Comparison of ENCODE assay signal across 1 cellular context in the genomic region with DNA sequence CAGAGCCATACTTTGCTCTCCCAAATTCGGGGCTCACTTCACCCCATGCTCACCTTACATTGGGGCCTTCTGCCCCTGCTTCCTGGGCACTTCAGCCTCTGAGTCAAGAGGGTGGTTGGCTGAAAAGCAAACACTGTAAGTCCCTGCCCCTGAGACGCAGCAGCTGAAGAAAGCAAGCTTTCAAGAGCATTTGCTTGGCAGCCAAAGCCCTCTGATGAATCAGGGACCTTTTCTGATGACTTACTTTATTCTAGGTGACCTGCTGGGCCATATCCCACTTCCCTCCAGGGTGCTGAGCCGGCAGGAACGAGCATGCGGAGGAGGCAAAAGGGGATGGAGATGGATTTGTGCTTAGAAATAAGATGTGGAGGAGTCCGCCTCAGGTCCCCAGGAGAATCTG.
TF ChIP-seq lines count a peak whose summit lies in the region.

No MANE protein-coding gene starts in this region.

TF ChIP-seq in GM23338, 12 proteins besides CTCF, POLR2A, EP300 and RAD21 (continued from another document):
- TF ChIP-seq, protein P1, sequence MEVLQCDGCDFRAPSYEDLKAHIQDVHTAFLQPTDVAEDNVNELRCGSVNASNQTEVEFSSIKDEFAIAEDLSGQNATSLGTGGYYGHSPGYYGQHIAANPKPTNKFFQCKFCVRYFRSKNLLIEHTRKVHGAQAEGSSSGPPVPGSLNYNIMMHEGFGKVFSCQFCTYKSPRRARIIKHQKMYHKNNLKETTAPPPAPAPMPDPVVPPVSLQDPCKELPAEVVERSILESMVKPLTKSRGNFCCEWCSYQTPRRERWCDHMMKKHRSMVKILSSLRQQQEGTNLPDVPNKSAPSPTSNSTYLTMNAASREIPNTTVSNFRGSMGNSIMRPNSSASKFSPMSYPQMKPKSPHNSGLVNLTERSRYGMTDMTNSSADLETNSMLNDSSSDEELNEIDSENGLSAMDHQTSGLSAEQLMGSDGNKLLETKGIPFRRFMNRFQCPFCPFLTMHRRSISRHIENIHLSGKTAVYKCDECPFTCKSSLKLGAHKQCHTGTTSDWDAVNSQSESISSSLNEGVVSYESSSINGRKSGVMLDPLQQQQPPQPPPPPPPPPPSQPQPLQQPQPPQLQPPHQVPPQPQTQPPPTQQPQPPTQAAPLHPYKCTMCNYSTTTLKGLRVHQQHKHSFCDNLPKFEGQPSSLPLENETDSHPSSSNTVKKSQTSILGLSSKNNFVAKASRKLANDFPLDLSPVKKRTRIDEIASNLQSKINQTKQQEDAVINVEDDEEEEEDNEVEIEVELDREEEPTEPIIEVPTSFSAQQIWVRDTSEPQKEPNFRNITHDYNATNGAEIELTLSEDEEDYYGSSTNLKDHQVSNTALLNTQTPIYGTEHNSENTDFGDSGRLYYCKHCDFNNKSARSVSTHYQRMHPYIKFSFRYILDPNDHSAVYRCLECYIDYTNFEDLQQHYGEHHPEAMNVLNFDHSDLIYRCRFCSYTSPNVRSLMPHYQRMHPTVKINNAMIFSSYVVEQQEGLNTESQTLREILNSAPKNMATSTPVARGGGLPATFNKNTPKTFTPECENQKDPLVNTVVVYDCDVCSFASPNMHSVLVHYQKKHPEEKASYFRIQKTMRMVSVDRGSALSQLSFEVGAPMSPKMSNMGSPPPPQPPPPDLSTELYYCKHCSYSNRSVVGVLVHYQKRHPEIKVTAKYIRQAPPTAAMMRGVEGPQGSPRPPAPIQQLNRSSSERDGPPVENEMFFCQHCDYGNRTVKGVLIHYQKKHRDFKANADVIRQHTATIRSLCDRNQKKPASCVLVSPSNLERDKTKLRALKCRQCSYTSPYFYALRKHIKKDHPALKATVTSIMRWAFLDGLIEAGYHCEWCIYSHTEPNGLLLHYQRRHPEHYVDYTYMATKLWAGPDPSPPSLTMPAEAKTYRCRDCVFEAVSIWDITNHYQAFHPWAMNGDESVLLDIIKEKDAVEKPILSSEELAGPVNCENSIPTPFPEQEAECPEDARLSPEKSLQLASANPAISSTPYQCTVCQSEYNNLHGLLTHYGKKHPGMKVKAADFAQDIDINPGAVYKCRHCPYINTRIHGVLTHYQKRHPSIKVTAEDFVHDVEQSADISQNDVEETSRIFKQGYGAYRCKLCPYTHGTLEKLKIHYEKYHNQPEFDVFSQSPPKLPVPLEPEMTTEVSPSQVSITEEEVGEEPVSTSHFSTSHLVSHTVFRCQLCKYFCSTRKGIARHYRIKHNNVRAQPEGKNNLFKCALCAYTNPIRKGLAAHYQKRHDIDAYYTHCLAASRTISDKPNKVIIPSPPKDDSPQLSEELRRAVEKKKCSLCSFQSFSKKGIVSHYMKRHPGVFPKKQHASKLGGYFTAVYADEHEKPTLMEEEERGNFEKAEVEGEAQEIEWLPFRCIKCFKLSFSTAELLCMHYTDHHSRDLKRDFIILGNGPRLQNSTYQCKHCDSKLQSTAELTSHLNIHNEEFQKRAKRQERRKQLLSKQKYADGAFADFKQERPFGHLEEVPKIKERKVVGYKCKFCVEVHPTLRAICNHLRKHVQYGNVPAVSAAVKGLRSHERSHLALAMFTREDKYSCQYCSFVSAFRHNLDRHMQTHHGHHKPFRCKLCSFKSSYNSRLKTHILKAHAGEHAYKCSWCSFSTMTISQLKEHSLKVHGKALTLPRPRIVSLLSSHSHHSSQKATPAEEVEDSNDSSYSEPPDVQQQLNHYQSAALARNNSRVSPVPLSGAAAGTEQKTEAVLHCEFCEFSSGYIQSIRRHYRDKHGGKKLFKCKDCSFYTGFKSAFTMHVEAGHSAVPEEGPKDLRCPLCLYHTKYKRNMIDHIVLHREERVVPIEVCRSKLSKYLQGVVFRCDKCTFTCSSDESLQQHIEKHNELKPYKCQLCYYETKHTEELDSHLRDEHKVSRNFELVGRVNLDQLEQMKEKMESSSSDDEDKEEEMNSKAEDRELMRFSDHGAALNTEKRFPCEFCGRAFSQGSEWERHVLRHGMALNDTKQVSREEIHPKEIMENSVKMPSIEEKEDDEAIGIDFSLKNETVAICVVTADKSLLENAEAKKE (CRISPR knock-in tag; IDR thresholded peaks at IDR 0.05) = no peak
- TF ChIP-seq ZNF114 (CRISPR knock-in tag; IDR thresholded peaks at IDR 0.05) = no peak
- TF ChIP-seq ZNF331 (CRISPR knock-in tag; IDR thresholded peaks at IDR 0.05; ENCODE audit: low read depth) = no peak
- TF ChIP-seq JUNB (IDR thresholded peaks at IDR 0.05; ENCODE audit: unreplicated experiment) = no peak
- TF ChIP-seq, protein P2, sequence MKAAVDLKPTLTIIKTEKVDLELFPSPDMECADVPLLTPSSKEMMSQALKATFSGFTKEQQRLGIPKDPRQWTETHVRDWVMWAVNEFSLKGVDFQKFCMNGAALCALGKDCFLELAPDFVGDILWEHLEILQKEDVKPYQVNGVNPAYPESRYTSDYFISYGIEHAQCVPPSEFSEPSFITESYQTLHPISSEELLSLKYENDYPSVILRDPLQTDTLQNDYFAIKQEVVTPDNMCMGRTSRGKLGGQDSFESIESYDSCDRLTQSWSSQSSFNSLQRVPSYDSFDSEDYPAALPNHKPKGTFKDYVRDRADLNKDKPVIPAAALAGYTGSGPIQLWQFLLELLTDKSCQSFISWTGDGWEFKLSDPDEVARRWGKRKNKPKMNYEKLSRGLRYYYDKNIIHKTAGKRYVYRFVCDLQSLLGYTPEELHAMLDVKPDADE (IDR thresholded peaks at IDR 0.05) = no peak
- no peak for TF ChIP-seq NANOG (IDR thresholded peaks at IDR 0.05; ENCODE audit: borderline replicate concordance)
- TF ChIP-seq EZH2phosphoT487 (IDR thresholded peaks at IDR 0.05; ENCODE audit: unreplicated experiment) = no peak
